21 cellular contexts compared by ENCODE assay signal in the genomic region with DNA sequence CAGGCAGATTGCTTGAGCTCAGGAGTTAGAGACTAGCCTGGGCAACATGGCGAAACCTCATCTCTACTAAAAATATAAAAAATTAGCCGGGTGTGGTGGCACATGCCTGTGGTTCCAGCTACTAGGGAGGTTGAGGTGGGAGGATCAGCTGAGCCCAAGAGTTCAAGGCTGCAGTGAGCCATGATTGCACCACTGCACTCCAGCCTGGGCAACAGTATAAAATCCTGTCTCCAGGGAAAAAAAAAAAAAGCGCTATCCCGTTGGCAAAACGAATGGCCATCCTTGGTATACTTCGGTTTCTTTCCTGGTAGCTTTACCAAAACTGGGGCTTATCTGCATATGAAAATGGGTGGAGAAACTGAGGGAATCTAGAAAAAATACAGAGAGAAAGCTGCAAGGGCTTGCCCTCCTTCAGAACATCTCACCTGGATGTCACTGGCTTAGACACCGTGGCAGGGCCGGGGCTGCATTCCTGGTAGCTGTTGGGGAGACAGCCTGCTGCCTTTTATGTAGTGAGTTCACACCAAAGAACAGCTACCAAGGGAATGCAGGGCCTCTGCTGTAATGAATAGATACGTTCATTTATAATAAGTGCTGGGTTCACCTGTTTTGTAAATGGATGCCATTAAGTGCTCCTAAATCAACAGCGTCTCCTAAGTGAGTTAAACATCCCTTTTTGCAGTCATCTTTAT.
"Had no signal": no experiment of that assay in that cellular context is flagged by ENCODE, and none has a peak within 500 bp of the region (broad histone marks: within the 10 kb centered on the region; RNA-seq: fewer than 3 reads in every experiment).

No MANE protein-coding gene starts in this region.

- H3K27ac Mint-ChIP-seq: activated CD4-positive, alpha-beta T cell treated with anti-CD3 and anti-CD28 coated beads, Interleukin-2, amount 10 ng/mL, durations not matched to agents 7 days and 5 days; activated naive CD4-positive, alpha-beta T cell treated with anti-CD3 and anti-CD28 coated beads, Interleukin-2, amount 50 U/mL, for 24 hours; neural progenitor cell; stimulated activated naive CD8-positive, alpha-beta T cell treated with anti-CD3 and anti-CD28 coated beads, Interleukin-15, amount 100 ng/mL, for 72 hours; type B pancreatic cell had no signal

- ATAC-seq: activated T-cell treated with anti-CD3 and anti-CD28 coated beads, Interleukin-2, amount 50 U/mL, for 4 hours; left lung; psoas muscle; right cardiac atrium; stimulated activated naive CD8-positive, alpha-beta T cell treated with anti-CD3 and anti-CD28 coated beads, Interleukin-15, amount 100 ng/mL, for 72 hours had no signal

- H3K36me3 Mint-ChIP-seq: activated naive CD4-positive, alpha-beta T cell treated with anti-CD3 and anti-CD28 coated beads, Interleukin-2, amount 50 U/mL, for 24 hours; neural progenitor cell; type B pancreatic cell had no signal

- H3K27me3 Mint-ChIP-seq: activated CD4-positive, alpha-beta T cell treated with anti-CD3 and anti-CD28 coated beads, Interleukin-2, amount 10 ng/mL, durations not matched to agents 7 days and 5 days; activated naive CD4-positive, alpha-beta T cell treated with anti-CD3 and anti-CD28 coated beads, Interleukin-2, amount 50 U/mL, for 24 hours; stimulated activated naive CD8-positive, alpha-beta T cell treated with anti-CD3 and anti-CD28 coated beads, Interleukin-15, amount 100 ng/mL, for 72 hours had no signal

- H3K4me3 Mint-ChIP-seq: activated CD4-positive, alpha-beta T cell treated with anti-CD3 and anti-CD28 coated beads, Interleukin-2, amount 10 ng/mL, durations not matched to agents 7 days and 5 days; activated naive CD4-positive, alpha-beta T cell treated with anti-CD3 and anti-CD28 coated beads, Interleukin-2, amount 50 U/mL, for 24 hours; activated T-cell treated with anti-CD3 and anti-CD28 coated beads, Interleukin-2, amount 50 U/mL, for 4 hours; neural progenitor cell; stimulated activated naive CD8-positive, alpha-beta T cell treated with anti-CD3 and anti-CD28 coated beads, Interleukin-15, amount 100 ng/mL, for 72 hours; type B pancreatic cell had no signal

- DNase-seq: activated CD4-positive, alpha-beta T cell treated with anti-CD3 and anti-CD28 coated beads, Interleukin-2, amount 10 ng/mL, durations not matched to agents 7 days and 5 days; activated CD8-positive, alpha-beta memory T cell treated with anti-CD3 and anti-CD28 coated beads, Interleukin-2, amount 50 U/mL, for 4 hours; activated effector memory CD4-positive, alpha-beta T cell treated with Interleukin-2 at 50 U/mL for 16 hours; activated T-cell treated with anti-CD3 and anti-CD28 coated beads, Interleukin-2, amount 50 U/mL, for 4 hours; erythroblast; foreskin melanocyte; glutamatergic neuron; hypothalamus; islet precursor cell; left lung; mammary epithelial cell; psoas muscle; right cardiac atrium; small intestine; stimulated activated CD4-positive, alpha-beta T cell treated with anti-CD3 and anti-CD28 coated beads, Interleukin-4, amount 100 ng/mL, for 1 hour; stimulated activated naive CD8-positive, alpha-beta T cell treated with anti-CD3 and anti-CD28 coated beads, Interleukin-15, amount 100 ng/mL, for 72 hours; T-helper 2 cell; testis had no signal

- H3K9me3 Mint-ChIP-seq: activated CD4-positive, alpha-beta T cell treated with anti-CD3 and anti-CD28 coated beads, Interleukin-2, amount 10 ng/mL, durations not matched to agents 7 days and 5 days; activated naive CD4-positive, alpha-beta T cell treated with anti-CD3 and anti-CD28 coated beads, Interleukin-2, amount 50 U/mL, for 24 hours; activated T-cell treated with anti-CD3 and anti-CD28 coated beads, Interleukin-2, amount 50 U/mL, for 4 hours; neural progenitor cell; stimulated activated naive CD8-positive, alpha-beta T cell treated with anti-CD3 and anti-CD28 coated beads, Interleukin-15, amount 100 ng/mL, for 72 hours; type B pancreatic cell had no signal
